Comparison of ENCODE assay signal across 9 cellular contexts in genomic region chr11:61949169-61950034, GRCh38. TPM values are rescaled to one million over a fixed set of nuclear protein-coding genes. Genes with fewer than 3 reads are reported as not detected.
DNase-seq lines count a peak whose midpoint lies in the region; ATAC-seq, FAIRE-seq and TF ChIP-seq lines count a peak whose summit lies in the region.
"Had no signal": no experiment of that assay in that cellular context is flagged by ENCODE, and none has a peak within 500 bp of the region (broad histone marks: within the 10 kb centered on the region; RNA-seq: fewer than 3 reads in every experiment).

No MANE protein-coding gene starts in this region.

- no TSS peak for BruUV-seq in IMR-90 (replicated peaks; lab: Mats Ljungman, UMichigan)

- dilution Hi-C loops in IMR-90 (cut with HindIII; ENCODE audit: low sequenced_read_pairs, unreplicated experiment) = no loop called here

- H3K4me2 ChIP-seq in IMR-90 (ENCODE audit: low read depth, low read length) (peak overlapping the region; percentile 47), OCI-LY3 (ENCODE audit: low read length) (peak overlapping the region; percentile 9; the same call in 1 of the 2 replicates)

- peak overlapping the region; percentile 71 for H3K23ac ChIP-seq in IMR-90 (ENCODE audit: low read depth, low read length)

- H3K4ac ChIP-seq in IMR-90 (ENCODE audit: low read depth, low read length) = peak overlapping the region; percentile 93

- no peaks in the 10 kb centered on the region for H3K27me3 ChIP-seq in CD8-positive, alpha-beta memory T cell (ENCODE audit: insufficient read depth, low read length, poor library complexity, severe bottlenecking)
- H3K27me3 ChIP-seq in IMR-90 (ENCODE audit: control insufficient read depth, insufficient read depth, low read length) (no peaks in the 10 kb centered on the region; the same call in 1 of the 2 replicates), OCI-LY3 (ENCODE audit: low read depth, low read length) (peaks cover 1% of the 10 kb centered on the region; the same call in 1 of the 2 replicates), uterus (no peaks in the 10 kb centered on the region)

- no peaks in the 10 kb centered on the region for H3K9me3 Mint-ChIP-seq in CD8-positive, alpha-beta memory T cell

- H3K9ac ChIP-seq in IMR-90 (ENCODE audit: low read depth, low read length) = peak overlapping the region; percentile 27
- H3K9ac ChIP-seq in OCI-LY3 (ENCODE audit: low read length) = no peak overlapping the region

- ATAC-seq in IMR-90 (ENCODE audit: low read depth) (peak; percentile 92), HG03280 (IDR thresholded peaks at IDR 0.05; ENCODE audit: unreplicated experiment) (no peak)

- no peaks in the 10 kb centered on the region for H3K4me1 ChIP-seq in CD8-positive, alpha-beta memory T cell (ENCODE audit: insufficient read depth, low read length)
- H3K4me1 ChIP-seq in IMR-90 (ENCODE audit: control insufficient read depth, insufficient read depth, low read length) = peaks cover 9% of the 10 kb centered on the region; the same call in 1 of the 2 replicates
- peaks cover 6% of the 10 kb centered on the region for H3K4me1 ChIP-seq in OCI-LY3 (ENCODE audit: low read length)
- peaks cover 0 to 8% of the 10 kb centered on the region in 2 donors for H3K4me1 ChIP-seq in uterus

- H3K27ac Mint-ChIP-seq in CD8-positive, alpha-beta memory T cell = peak overlapping the region in 2 of 8 donors; percentile 35 to 52

- intact Hi-C loops in IMR-90 (cut with micrococcal nuclease) (no loop called here), uterus (cut with DNase I; ENCODE audit: low total_unique reads) (loop anchor here (5.0 to 10.0 kb wide), 2 partner anchors 52 to 135 kb away; no protein-coding TSS in a partner anchor)

- H2AFZ ChIP-seq in IMR-90 (replicated peaks; ENCODE audit: low read length, poor library complexity) = peak overlapping the region; percentile 65
- H2AFZ ChIP-seq in OCI-LY3 (ENCODE audit: low read depth, low read length) = peak overlapping the region; percentile 32; the same call in 1 of the 2 replicates

- H3K36me3 ChIP-seq in CD8-positive, alpha-beta memory T cell (ENCODE audit: insufficient read depth, low read length) = no peaks in the 10 kb centered on the region
- H3K36me3 ChIP-seq in IMR-90 (ENCODE audit: control insufficient read depth, insufficient read depth, low read length) (no peaks in the 10 kb centered on the region), OCI-LY3 (replicated peaks; ENCODE audit: low read depth, low read length) (no peaks in the 10 kb centered on the region), uterus (no peaks in the 10 kb centered on the region)

- in situ Hi-C loops in IMR-90 (cut with MboI; ENCODE audit: low sequenced_read_pairs) = loop anchor here (5.0 to 10.0 kb wide), 3 partner anchors 52 to 152 kb away; no protein-coding TSS in a partner anchor

- H2AK5ac ChIP-seq in IMR-90 (ENCODE audit: low read depth, low read length) = peak overlapping the region; percentile 77; the same call in 1 of the 2 replicates

- no peak overlapping the region for H3K4me3 Mint-ChIP-seq in CD8-positive, alpha-beta memory T cell

- H3K4me1 Mint-ChIP-seq in CD8-positive, alpha-beta memory T cell = no peaks in the 10 kb centered on the region

- TF ChIP-seq RAD21 in IMR-90 (IDR thresholded peaks at IDR 0.05; ENCODE audit: low read length) = no peak

- H2BK15ac ChIP-seq in IMR-90 (ENCODE audit: low read depth, low read length) = peak overlapping the region; percentile 61

- peak overlapping the region; percentile 60 for H3K27ac ChIP-seq in CD8-positive, alpha-beta memory T cell (ENCODE audit: low read depth, low read length)
- H3K27ac ChIP-seq in IMR-90 (ENCODE audit: insufficient read depth, low read length) (peak overlapping the region; percentile 48), OCI-LY3 (ENCODE audit: low read length) (no peak overlapping the region), uterus (peak overlapping the region; percentile 77 to 84)

- no peak for FAIRE-seq in GM12891 (lab: Jason Lieb, UNC)

- H4K20me1 ChIP-seq in IMR-90 (ENCODE audit: insufficient read depth, low read length) = no peaks in the 10 kb centered on the region
- H4K20me1 ChIP-seq in OCI-LY3 (ENCODE audit: insufficient read depth, low read length) = no peaks in the 10 kb centered on the region

- no CpG with 5 or more reads among the region's 9 CpGs for WGBS in IMR-90 (ENCODE audit: extremely low coverage in 2 of 2, insufficient read length in 1 of 2), 2 experiments

- no peak for TF ChIP-seq CTCF in IMR-90 (conservative IDR thresholded peaks at IDR 0.05; ENCODE audit: low read depth, low read length)
- no peak for TF ChIP-seq CTCF in OCI-LY3 (IDR thresholded peaks at IDR 0.05; ENCODE audit: low read depth, low read length)
- peak in 1 of 4 experiments; percentile 7 for TF ChIP-seq CTCF in uterus (IDR thresholded peaks at IDR 0.05)

- peak overlapping the region; percentile 11 for H4K5ac ChIP-seq in IMR-90 (ENCODE audit: low read depth, low read length)

- H3K36me3 Mint-ChIP-seq in CD8-positive, alpha-beta memory T cell = no peaks in the 10 kb centered on the region

- peaks cover 0 to 9% of the 10 kb centered on the region in 2 experiments; a peak in 1 of 4 replicates for H3K79me1 ChIP-seq in IMR-90 (ENCODE audit: low read depth in 1 of 2, low read length in 2 of 2)

- peaks cover 12 to 21% of the 10 kb centered on the region in 2 donors for H3K27me3 Mint-ChIP-seq in CD8-positive, alpha-beta memory T cell

- no peak for DNase-seq in CD8-positive, alpha-beta memory T cell
- DNase-seq in IMR-90 (peak; percentile 98), dermis microvascular lymphatic vessel endothelial cell (ENCODE audit: low read depth in 2 of 2) (peak; percentile 56 to 70), medulla oblongata (ENCODE audit: extremely low spot score) (peak; percentile 97), uterus (peak; percentile 89 to 95), GM12891 (ENCODE audit: insufficient read length, low spot score) (no peak)

- no peaks in the 10 kb centered on the region for H3K79me2 ChIP-seq in OCI-LY3 (ENCODE audit: low read length)

- H2BK20ac ChIP-seq in IMR-90 (ENCODE audit: low read depth, low read length) = peak overlapping the region; percentile 78

- no peak overlapping the region for H2BK5ac ChIP-seq in IMR-90 (ENCODE audit: low read depth, low read length, poor library complexity, severe bottlenecking)

- H3K9me3 ChIP-seq in CD8-positive, alpha-beta memory T cell (ENCODE audit: low read length) = no peaks in the 10 kb centered on the region
- H3K9me3 ChIP-seq in IMR-90 (ENCODE audit: control insufficient read depth, insufficient read depth, low read length) = no peaks in the 10 kb centered on the region
- H3K9me3 ChIP-seq in OCI-LY3 (ENCODE audit: insufficient read depth, low read length) = no peaks in the 10 kb centered on the region
- H3K9me3 ChIP-seq in uterus = no peaks in the 10 kb centered on the region

- H2BK120ac ChIP-seq in IMR-90 (ENCODE audit: low read depth, low read length) = peak overlapping the region; percentile 92

- peaks cover 15% of the 10 kb centered on the region for H3K9me1 ChIP-seq in IMR-90 (ENCODE audit: insufficient read depth, low read length)

- peak overlapping the region; percentile 57 for H3K14ac ChIP-seq in IMR-90 (replicated peaks; ENCODE audit: low read depth, low read length)

- CTCF ChIA-PET in CD8-positive, alpha-beta memory T cell (lab: Charles Lee) = interaction anchor here (1.1 to 6.8 kb wide), 8 partner anchors 16 to 159 kb away, joined by 3 to 45 read pairs (median 7); no protein-coding TSS in a partner anchor
- CTCF ChIA-PET in IMR-90 (lab: Yijun Ruan, JAX) = interaction anchor here (0.7 to 2.1 kb wide), 7 partner anchors 50 to 159 kb away, joined by 3 to 22 read pairs (median 4); no protein-coding TSS in a partner anchor

- H3K4me3 ChIP-seq in CD8-positive, alpha-beta memory T cell (ENCODE audit: low read length) = no peak overlapping the region
- H3K4me3 ChIP-seq in IMR-90 (ENCODE audit: insufficient read depth, low read depth, low read length) (no peak overlapping the region), OCI-LY3 (ENCODE audit: low read length) (no peak overlapping the region), uterus (no peak overlapping the region)

- H4K8ac ChIP-seq in IMR-90 (ENCODE audit: low read depth in 2 of 2, low read length in 2 of 2) = peak overlapping the region; percentile 84 to 90

- POLR2A ChIA-PET in CD8-positive, alpha-beta memory T cell (lab: Charles Lee) = interaction anchor here (2.0 kb wide), 1 partner anchor 18 kb away, joined by 7 read pairs; the partner anchor contains the start of gene FTH1
- POLR2A ChIA-PET in IMR-90 (lab: Charles Lee; ENCODE audit: unreplicated experiment) = interaction anchor here (0.6 to 1.2 kb wide), 7 partner anchors 15 to 133 kb away, joined by 3 to 6 read pairs (median 4); no protein-coding TSS in a partner anchor

- TF ChIP-seq POLR2A in IMR-90 (IDR thresholded peaks at IDR 0.05; ENCODE audit: low read depth, low read length) (peak; percentile 67; the same call in 1 of the 2 replicates), uterus (IDR thresholded peaks at IDR 0.05) (peak; percentile 30 to 72), GM12891 (IDR thresholded peaks at IDR 0.05; ENCODE audit: low read depth, low read length) (no peak)

- peak overlapping the region; percentile 95 for H4K91ac ChIP-seq in IMR-90 (ENCODE audit: insufficient read depth, low read depth, low read length)

- H3K56ac ChIP-seq in IMR-90 (ENCODE audit: extremely low read depth, insufficient read depth, low read length) = peak overlapping the region; percentile 13; the same call in 1 of the 2 replicates

- H2AK9ac ChIP-seq in IMR-90 (replicated peaks; ENCODE audit: low read depth, low read length, poor library complexity) = peak overlapping the region; percentile 58

- peak overlapping the region; percentile 3; the same call in 1 of the 2 replicates for H3K18ac ChIP-seq in IMR-90 (ENCODE audit: low read depth, low read length)

RNA-seq across cellular contexts. Expression of gene BEST1, which starts 0.7 kb away (rescaled TPM):
- total RNA-seq in CD8-positive, alpha-beta memory T cell = under 1 TPM in 1 of 2 experiments, not detected in 1; 0.09 TPM
- 1.5 TPM for polyA plus RNA-seq in CD8-positive, alpha-beta memory T cell
- total RNA-seq in IMR-90 (2012; rRNA removed) (0.83 and 0.90 TPM in 2 replicates), dermis microvascular lymphatic vessel endothelial cell (under 0.01 and 0.13 TPM in 2 replicates), uterus (10 to 100 TPM in 1 of 4 donors, 1 to 10 TPM in 3; 3.3 to 11.1 (median 3.9) TPM)
- 1.2 and 1.4 TPM in 2 replicates for polyA plus RNA-seq in IMR-90 (2012; rRNA removed)
- 0.44 and 1.1 TPM in 2 replicates for polyA plus RNA-seq in IMR-90 (2012; cell fraction: cytosol; rRNA removed)
- polyA plus RNA-seq in IMR-90 (2012; cell fraction: nucleus; rRNA removed; ENCODE audit: low replicate concordance) = 6.3 and 7.2 TPM in 2 replicates
- 1.4 TPM for polyA plus RNA-seq in GM12891 (2012; ENCODE audit: low read depth, missing spikeins)
- total RNA-seq: HT1080 had no signal

RNA-seq across cellular contexts. Expression of gene FTH1, which starts 18.0 kb away (rescaled TPM):
- 100 to 1,000 TPM; 490 to 506 TPM for total RNA-seq in CD8-positive, alpha-beta memory T cell
- polyA plus RNA-seq in CD8-positive, alpha-beta memory T cell = 2,741 TPM
- 344 and 385 TPM in 2 replicates for total RNA-seq in IMR-90 (2012; rRNA removed)
- 2,453 and 2,516 TPM in 2 replicates for polyA plus RNA-seq in IMR-90 (2012; rRNA removed)
- polyA plus RNA-seq in IMR-90 (2012; cell fraction: cytosol; rRNA removed) = 1,842 and 5,333 TPM in 2 replicates
- polyA plus RNA-seq in IMR-90 (2012; cell fraction: nucleus; rRNA removed; ENCODE audit: low replicate concordance) = 767 and 934 TPM in 2 replicates
- 393 and 1,287 TPM in 2 replicates for total RNA-seq in dermis microvascular lymphatic vessel endothelial cell
- total RNA-seq in uterus = 1,000 to 10,000 TPM in 3 of 4 donors, 100 to 1,000 TPM in 1; 402 to 1,927 (median 1,615) TPM
- 1,402 TPM for polyA plus RNA-seq in GM12891 (2012; ENCODE audit: low read depth, missing spikeins)

RNA-seq across cellular contexts. Expression of gene RAB3IL1, which starts 32.0 kb away (rescaled TPM):
- under 1 TPM; 0.28 to 0.53 TPM for total RNA-seq in CD8-positive, alpha-beta memory T cell
- polyA plus RNA-seq in CD8-positive, alpha-beta memory T cell = not detected
- total RNA-seq in IMR-90 (2012; rRNA removed) = 0.28 and 0.72 TPM in 2 replicates
- 1.9 TPM in 2 replicates for polyA plus RNA-seq in IMR-90 (2012; rRNA removed)
- polyA plus RNA-seq in IMR-90 (2012; cell fraction: cytosol; rRNA removed) = 0.84 and 2.4 TPM in 2 replicates
- polyA plus RNA-seq in IMR-90 (2012; cell fraction: nucleus; rRNA removed; ENCODE audit: low replicate concordance) = 2.7 and 2.8 TPM in 2 replicates
- 1.9 and 11.3 TPM in 2 replicates for total RNA-seq in dermis microvascular lymphatic vessel endothelial cell
- total RNA-seq in uterus = 10 to 100 TPM; 12.6 to 60.3 (median 26.8) TPM
- 0.12 TPM for polyA plus RNA-seq in GM12891 (2012; ENCODE audit: low read depth, missing spikeins)

RNA-seq across cellular contexts. Expression of gene FADS3, which starts 58.1 kb away (rescaled TPM):
- 1 to 10 TPM; 5.8 to 7.7 TPM for total RNA-seq in CD8-positive, alpha-beta memory T cell
- 2.6 TPM for polyA plus RNA-seq in CD8-positive, alpha-beta memory T cell
- total RNA-seq in IMR-90 (2012; rRNA removed) (38.0 and 54.5 TPM in 2 replicates), dermis microvascular lymphatic vessel endothelial cell (77.4 and 90.9 TPM in 2 replicates), uterus (10 to 100 TPM; 18.2 to 74.6 (median 32.0) TPM)
- 110 and 147 TPM in 2 replicates for polyA plus RNA-seq in IMR-90 (2012; rRNA removed)
- 34.0 and 101 TPM in 2 replicates for polyA plus RNA-seq in IMR-90 (2012; cell fraction: cytosol; rRNA removed)
- 556 and 1,224 TPM in 2 replicates for polyA plus RNA-seq in IMR-90 (2012; cell fraction: nucleus; rRNA removed; ENCODE audit: low replicate concordance)
- polyA plus RNA-seq in GM12891 (2012; ENCODE audit: low read depth, missing spikeins) = 4.0 TPM

Comparison
In these comparisons a context has a peak if more than half of its experiments do, and no peak if none do; other contexts are left out.
1. DNase-seq: peak in IMR-90 (single experiment), dermis microvascular lymphatic vessel endothelial cell (2 of 2), medulla oblongata (single experiment) and uterus (2 of 2); none in CD8-positive, alpha-beta memory T cell (0 of 5) and GM12891 (single experiment).